In the genomic region with DNA sequence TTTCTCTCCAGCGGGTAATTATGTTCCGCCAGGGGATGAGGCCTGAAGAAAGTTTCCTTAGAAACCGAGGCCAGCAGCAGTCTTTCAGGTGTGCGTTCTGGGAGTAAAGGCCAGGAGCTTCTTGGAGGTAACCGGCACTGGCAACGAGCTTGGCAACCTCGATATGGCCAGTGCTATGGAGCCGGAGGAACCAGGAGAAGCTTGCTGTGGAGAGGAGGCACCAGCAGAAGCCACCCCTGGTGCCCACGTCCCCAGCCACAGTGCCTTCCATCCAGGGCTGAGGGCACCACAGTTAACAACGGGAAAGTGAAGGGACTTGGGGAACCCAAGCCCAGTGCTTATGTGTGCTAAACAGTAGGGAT, we compare ENCODE assay signal across 14 cellular contexts. TPM values are rescaled to one million over a fixed set of nuclear protein-coding genes. Genes with fewer than 3 reads are reported as not detected.
A peak's percentile ranks its signal among the peaks of the same experiment; 100 is the strongest.
DNase-seq lines count a peak whose midpoint lies in the region; ATAC-seq, FAIRE-seq and TF ChIP-seq lines count a peak whose summit lies in the region.
"Had no signal": no experiment of that assay in that cellular context is flagged by ENCODE, and none has a peak within 500 bp of the region (broad histone marks: within the 10 kb centered on the region; RNA-seq: fewer than 3 reads in every experiment).

No MANE protein-coding gene starts in this region.

- H3K36me3 ChIP-seq in Karpas-422 (ENCODE audit: insufficient read depth, low read length) (peaks cover 17% of the 10 kb centered on the region), ectodermal cell (ENCODE audit: control insufficient read depth, insufficient read depth, low read length) (no peaks in the 10 kb centered on the region), small intestine (ENCODE audit: control insufficient read depth in 2 of 2, insufficient read depth in 2 of 2, low read length in 2 of 2) (no peaks in the 10 kb centered on the region), BE2C (0 out of 2 replicates have a peak, but pooled peaks cover 2% of the 10 kb centered on the region)
- H3K36me3 ChIP-seq: pancreas had no signal

- no peak for ATAC-seq in GM19463 (IDR thresholded peaks at IDR 0.05; ENCODE audit: unreplicated experiment)

- no peaks in the 10 kb centered on the region for H4K20me1 ChIP-seq in Karpas-422 (ENCODE audit: insufficient read depth, low read depth, low read length)

- no peaks in the 10 kb centered on the region for H3K9me3 ChIP-seq in Karpas-422 (ENCODE audit: low read length)
- no peaks in the 10 kb centered on the region for H3K9me3 ChIP-seq in ectodermal cell (ENCODE audit: control insufficient read depth, low read length)
- no peaks in the 10 kb centered on the region for H3K9me3 ChIP-seq in small intestine (ENCODE audit: control insufficient read depth, low read depth)
- H3K9me3 ChIP-seq in BE2C = no peaks in the 10 kb centered on the region
- H3K9me3 ChIP-seq: pancreas had no signal

- 94 to 96% methylated on average over 10 of the region's 10 CpGs for WGBS in ectodermal cell, 2 experiments
- 16 to 47% (median 39%) methylated on average over 10 of the region's 10 CpGs for WGBS in small intestine, 3 donors

- peak overlapping the region; percentile 72 for H3K9ac ChIP-seq in Karpas-422 (ENCODE audit: low read length)

- H3K27me3 ChIP-seq in Karpas-422 (ENCODE audit: low read length) = no peaks in the 10 kb centered on the region
- no peaks in the 10 kb centered on the region for H3K27me3 ChIP-seq in ectodermal cell (ENCODE audit: control insufficient read depth, insufficient read depth, low read length, poor library complexity, severe bottlenecking)
- no peaks in the 10 kb centered on the region for H3K27me3 ChIP-seq in small intestine (ENCODE audit: control insufficient read depth in 2 of 2, insufficient read depth in 2 of 2, low read length in 2 of 2)
- no peaks in the 10 kb centered on the region for H3K27me3 ChIP-seq in BE2C
- H3K27me3 ChIP-seq: pancreas had no signal

- H3K79me2 ChIP-seq in Karpas-422 (ENCODE audit: low read length) = no peaks in the 10 kb centered on the region

- no peak for TF ChIP-seq CTCF in BE2C (IDR thresholded peaks at IDR 0.05; ENCODE audit: low read depth, low read length)

- H3K4me1 ChIP-seq in Karpas-422 (ENCODE audit: low read length) (peaks cover 90% of the 10 kb centered on the region), ectodermal cell (ENCODE audit: control insufficient read depth, insufficient read depth, low read length) (no peaks in the 10 kb centered on the region), small intestine (ENCODE audit: control insufficient read depth in 2 of 2, insufficient read depth in 1 of 2, low read depth in 1 of 2, low read length in 1 of 2) (no peaks in the 10 kb centered on the region), BE2C (peaks cover 6% of the 10 kb centered on the region)
- H3K4me1 ChIP-seq: pancreas had no signal

- FAIRE-seq in GM19239 (lab: Jason Lieb, UNC) = peak; percentile 44
- no peak for FAIRE-seq in small intestine (lab: Jason Lieb, UNC)
- FAIRE-seq in RCC 7860 (lab: Jason Lieb, UNC) = no peak
- FAIRE-seq: colon, pancreas had no signal

- H3K9me2 ChIP-seq in Karpas-422 (replicated peaks; ENCODE audit: insufficient read depth, low read length) = no peaks in the 10 kb centered on the region

- DNase-seq in GM19239 (ENCODE audit: insufficient read length, low spot score) (no peak), Karpas-422 (peak; percentile 70), small intestine (no peak), BE2C (no peak), RCC 7860 (ENCODE audit: low spot score) (no peak)
- no peak for DNase-seq in stimulated activated CD4-positive, alpha-beta T cell treated with anti-CD3 and anti-CD28 coated beads, Interleukin-15, amount 100 ng/mL, for 24 hours
- DNase-seq: anterior cingulate cortex, C1 segment of cervical spinal cord, DND-41, NCI-H2107, pancreas had no signal

- H3K4me3 ChIP-seq in Karpas-422 (ENCODE audit: low read length) = peak overlapping the region; percentile 5; the same call in 1 of the 2 replicates
- no peak overlapping the region for H3K4me3 ChIP-seq in ectodermal cell (ENCODE audit: insufficient read depth, low read depth, low read length)
- no peak overlapping the region for H3K4me3 ChIP-seq in small intestine (ENCODE audit: low read depth in 1 of 2, low read length in 2 of 2)
- no peak overlapping the region for H3K4me3 ChIP-seq in BE2C (ENCODE audit: low read depth, low read length)
- H3K4me3 ChIP-seq: pancreas had no signal

- H3K27ac ChIP-seq in Karpas-422 (ENCODE audit: low read length) (peak overlapping the region; percentile 99), ectodermal cell (ENCODE audit: insufficient read depth, low read depth, low read length, poor library complexity, severe bottlenecking) (peak overlapping the region; percentile 16), small intestine (ENCODE audit: low read depth in 1 of 2, low read length in 1 of 2) (peak overlapping the region; percentile 76 to 79)
- H3K27ac ChIP-seq: pancreas had no signal

- peak overlapping the region; percentile 49 for H3K4me2 ChIP-seq in Karpas-422 (ENCODE audit: low read depth, low read length, poor library complexity, severe bottlenecking)

- H2AFZ ChIP-seq in Karpas-422 (ENCODE audit: low read length) = peak overlapping the region; percentile 10; the same call in 1 of the 2 replicates

RNA-seq across cellular contexts. Expression of gene LIN9, which starts 41.5 kb away (rescaled TPM):
- 7.8 and 22.0 TPM in 2 replicates for total RNA-seq in Karpas-422 (2014; rRNA removed; shearing (Covaris generic); ENCODE audit: low replicate concordance)
- 14.7 TPM for polyA plus RNA-seq in ectodermal cell (2013, experiment 1 of 4)
- polyA plus RNA-seq in ectodermal cell (2013, experiment 2 of 4) = 12.5 TPM
- polyA plus RNA-seq in ectodermal cell (2013, experiment 3 of 4) = 13.0 TPM
- polyA plus RNA-seq in ectodermal cell (2013, experiment 4 of 4) = 14.7 TPM
- polyA plus RNA-seq in small intestine = 1 to 10 TPM; 1.8 to 4.9 (median 2.4) TPM
- polyA plus RNA-seq in BE2C (2012; ENCODE audit: insufficient read depth, insufficient read length, low read depth) = 3.1 TPM

RNA-seq across cellular contexts. Expression of gene PARP1, which starts 57.4 kb away (rescaled TPM):
- 298 and 586 TPM in 2 replicates for total RNA-seq in Karpas-422 (2014; rRNA removed; shearing (Covaris generic); ENCODE audit: low replicate concordance)
- 289 TPM for polyA plus RNA-seq in ectodermal cell (2013, experiment 1 of 4)
- 268 TPM for polyA plus RNA-seq in ectodermal cell (2013, experiment 2 of 4)
- polyA plus RNA-seq in ectodermal cell (2013, experiment 3 of 4) = 203 TPM
- 214 TPM for polyA plus RNA-seq in ectodermal cell (2013, experiment 4 of 4)
- polyA plus RNA-seq in small intestine = 10 to 100 TPM; 17.4 to 46.5 (median 23.8) TPM
- polyA plus RNA-seq in BE2C (2012; ENCODE audit: insufficient read depth, insufficient read length, low read depth) = 193 TPM

Comparison
In these comparisons a context has a peak if more than half of its experiments do, and no peak if none do; other contexts are left out.
1. H3K27ac ChIP-seq: peak in every context shown above with its lines; median percentile 99 in Karpas-422; 78 in small intestine; 16 in ectodermal cell.